In genomic region chr13:94713556-94714182, GRCh38 we compare ENCODE assay signal across 11 cellular contexts. TPM values are rescaled to one million over a fixed set of nuclear protein-coding genes. Genes with fewer than 3 reads are reported as not detected.
DNase-seq lines count a peak whose midpoint lies in the region; ATAC-seq and TF ChIP-seq lines count a peak whose summit lies in the region.
"Had no signal": no experiment of that assay in that cellular context is flagged by ENCODE, and none has a peak within 500 bp of the region (broad histone marks: within the 10 kb centered on the region; RNA-seq: fewer than 3 reads in every experiment).

No MANE protein-coding gene starts in this region.

- no peak for TF ChIP-seq POLR2A in vagina (IDR thresholded peaks at IDR 0.05)

- peaks cover 43% of the 10 kb centered on the region for H3K27me3 Mint-ChIP-seq in activated naive CD8-positive, alpha-beta T cell
- H3K27me3 Mint-ChIP-seq in activated naive CD8-positive, alpha-beta T cell treated with anti-CD3 and anti-CD28 coated beads, Interleukin-2, amount 50 U/mL, for 24 hours = peaks cover 66% of the 10 kb centered on the region
- peaks cover 58 to 72% of the 10 kb centered on the region in 2 donors for H3K27me3 Mint-ChIP-seq in effector memory CD8-positive, alpha-beta T cell

- H3K9me3 ChIP-seq in ectodermal cell (ENCODE audit: control insufficient read depth, low read length) = no peaks in the 10 kb centered on the region
- H3K9me3 ChIP-seq in mucosa of stomach (ENCODE audit: control insufficient read depth, low read length) = no peaks in the 10 kb centered on the region
- H3K9me3 ChIP-seq in vagina = no peaks in the 10 kb centered on the region

- no peak for ATAC-seq in activated naive CD8-positive, alpha-beta T cell treated with anti-CD3 and anti-CD28 coated beads, Interleukin-2, amount 50 U/mL, for 24 hours
- ATAC-seq in effector memory CD8-positive, alpha-beta T cell (replicated peaks) = no peak

- H3K36me3 Mint-ChIP-seq in activated naive CD8-positive, alpha-beta T cell = no peaks in the 10 kb centered on the region
- H3K36me3 Mint-ChIP-seq in activated naive CD8-positive, alpha-beta T cell treated with anti-CD3 and anti-CD28 coated beads, Interleukin-2, amount 50 U/mL, for 24 hours (ENCODE audit: low read depth) = no peaks in the 10 kb centered on the region
- H3K36me3 Mint-ChIP-seq in effector memory CD8-positive, alpha-beta T cell (ENCODE audit: insufficient read depth) = no peaks in the 10 kb centered on the region

- H3K27me3 ChIP-seq in ectodermal cell (ENCODE audit: control insufficient read depth, insufficient read depth, low read length, poor library complexity, severe bottlenecking) (peaks cover 41% of the 10 kb centered on the region), mucosa of stomach (ENCODE audit: control insufficient read depth, insufficient read depth, low read length) (peaks cover 20% of the 10 kb centered on the region), vagina (peaks cover 12% of the 10 kb centered on the region)

- no peak overlapping the region for H3K27ac ChIP-seq in ectodermal cell (ENCODE audit: insufficient read depth, low read depth, low read length, poor library complexity, severe bottlenecking)
- H3K27ac ChIP-seq in vagina = peak overlapping the region; percentile 2

- peaks cover 33% of the 10 kb centered on the region for H3K4me1 ChIP-seq in ectodermal cell (ENCODE audit: control insufficient read depth, insufficient read depth, low read length)
- peaks cover 20% of the 10 kb centered on the region for H3K4me1 ChIP-seq in mucosa of stomach (ENCODE audit: control insufficient read depth, insufficient read depth, low read length)
- peaks cover 23% of the 10 kb centered on the region for H3K4me1 ChIP-seq in vagina

- H3K4me1 Mint-ChIP-seq in activated naive CD8-positive, alpha-beta T cell (ENCODE audit: low read depth) = peaks cover 16% of the 10 kb centered on the region
- peaks cover 15% of the 10 kb centered on the region for H3K4me1 Mint-ChIP-seq in activated naive CD8-positive, alpha-beta T cell treated with anti-CD3 and anti-CD28 coated beads, Interleukin-2, amount 50 U/mL, for 24 hours
- H3K4me1 Mint-ChIP-seq in effector memory CD8-positive, alpha-beta T cell (ENCODE audit: low read depth in 2 of 2) = peaks cover 3 to 4% of the 10 kb centered on the region in 2 donors

- H3K4me3 ChIP-seq in ectodermal cell (ENCODE audit: insufficient read depth, low read depth, low read length) (peak overlapping the region; percentile 81), mucosa of stomach (ENCODE audit: low read length) (peak overlapping the region; percentile 32), vagina (peak overlapping the region; percentile 37 to 44)

- peaks cover 4% of the 10 kb centered on the region for H3K36me3 ChIP-seq in ectodermal cell (ENCODE audit: control insufficient read depth, insufficient read depth, low read length)
- no peaks in the 10 kb centered on the region for H3K36me3 ChIP-seq in mucosa of stomach (ENCODE audit: control insufficient read depth, insufficient read depth, low read length)
- no peaks in the 10 kb centered on the region for H3K36me3 ChIP-seq in vagina

- H3K27ac Mint-ChIP-seq in activated naive CD8-positive, alpha-beta T cell = no peak overlapping the region
- H3K27ac Mint-ChIP-seq in activated naive CD8-positive, alpha-beta T cell treated with anti-CD3 and anti-CD28 coated beads, Interleukin-2, amount 50 U/mL, for 24 hours = no peak overlapping the region
- H3K27ac Mint-ChIP-seq in effector memory CD8-positive, alpha-beta T cell = no peak overlapping the region

- H3K9ac ChIP-seq in mucosa of stomach (ENCODE audit: low read length) = peak overlapping the region; percentile 78

- intact Hi-C loops in vagina (cut with DNase I) = no loop called here

- whole genome bisulfite sequencing in ectodermal cell, 2 experiments = 1% methylated on average over 18 to 22 of the region's 22 CpGs

- no peak for DNase-seq in activated naive CD8-positive, alpha-beta T cell treated with anti-CD3 and anti-CD28 coated beads, Interleukin-2, amount 50 U/mL, for 24 hours
- DNase-seq in vagina (ENCODE audit: extremely low spot score in 2 of 2) = no peak
- DNase-seq in effector memory CD8-positive, alpha-beta T cell = no peak
- DNase-seq in NCI-H2107 treated with DMSO at 0.1 percent for 48 hours (lab: John Stamatoyannopoulos, UW; ENCODE audit: unreplicated experiment) = no peak
- DNase-seq in dedifferentiated amniotic fluid mesenchymal stem cell (ENCODE audit: extremely low spot score) = no peak

- H3K4me3 Mint-ChIP-seq in activated naive CD8-positive, alpha-beta T cell = peak overlapping the region; percentile 43
- no peak overlapping the region for H3K4me3 Mint-ChIP-seq in activated naive CD8-positive, alpha-beta T cell treated with anti-CD3 and anti-CD28 coated beads, Interleukin-2, amount 50 U/mL, for 24 hours
- H3K4me3 Mint-ChIP-seq in effector memory CD8-positive, alpha-beta T cell = no peak overlapping the region

- TF ChIP-seq CTCF in vagina (IDR thresholded peaks at IDR 0.05) = no peak

- H3K9me3 Mint-ChIP-seq in activated naive CD8-positive, alpha-beta T cell (ENCODE audit: low read depth) = no peaks in the 10 kb centered on the region
- H3K9me3 Mint-ChIP-seq in activated naive CD8-positive, alpha-beta T cell treated with anti-CD3 and anti-CD28 coated beads, Interleukin-2, amount 50 U/mL, for 24 hours = no peaks in the 10 kb centered on the region
- H3K9me3 Mint-ChIP-seq in effector memory CD8-positive, alpha-beta T cell = no peaks in the 10 kb centered on the region

RNA-seq across cellular contexts. Expression of gene SOX21, which starts 1.3 kb away (rescaled TPM):
- 44.4 TPM for polyA plus RNA-seq in ectodermal cell (2013, experiment 1 of 4)
- 71.5 TPM for polyA plus RNA-seq in ectodermal cell (2013, experiment 2 of 4)
- polyA plus RNA-seq in ectodermal cell (2013, experiment 3 of 4) = 71.1 TPM
- 74.5 TPM for polyA plus RNA-seq in ectodermal cell (2013, experiment 4 of 4)
- 1.2 TPM for total RNA-seq in vagina
- total RNA-seq: chondrocyte, left lobe of liver, osteocyte had no signal
